Comparison of ENCODE assay signal across 10 cellular contexts in genomic region chr12:53096089-53096741, GRCh38. TPM values are rescaled to one million over a fixed set of nuclear protein-coding genes. Genes with fewer than 3 reads are reported as not detected.
A peak's percentile ranks its signal among the peaks of the same experiment; 100 is the strongest.
DNase-seq lines count a peak whose midpoint lies in the region; ATAC-seq, FAIRE-seq and TF ChIP-seq lines count a peak whose summit lies in the region.
"Had no signal": no experiment of that assay in that cellular context is flagged by ENCODE, and none has a peak within 500 bp of the region (broad histone marks: within the 10 kb centered on the region; RNA-seq: fewer than 3 reads in every experiment).

No MANE protein-coding gene starts in this region.

- intact Hi-C loops in mucosa of descending colon (cut with DNase I, micrococcal nuclease): loop anchor here in 1 of 2 donors (5.0 kb wide), 1 partner anchor 34 kb away; no protein-coding TSS in a partner anchor

- peak overlapping the region; percentile 88 for H3K4me3 ChIP-seq in ACC112 (ENCODE audit: low read depth, low read length)
- H3K4me3 ChIP-seq in mucosa of descending colon: no peak overlapping the region

- peak overlapping the region; percentile 45 for H2AFZ ChIP-seq in ACC112 (ENCODE audit: low read length, unreplicated experiment)

- POLR2A ChIA-PET in activated CD4-positive, alpha-beta T cell treated with anti-CD3 and anti-CD28 coated beads, Interleukin-2, amount 10 ng/mL, durations not matched to agents 7 days and 5 days (lab: Charles Lee): no interaction called here

- no peak for TF ChIP-seq CTCF in mucosa of descending colon (IDR thresholded peaks at IDR 0.05)

- peaks cover 17% of the 10 kb centered on the region for H3K4me1 ChIP-seq in ACC112 (ENCODE audit: control insufficient read depth, insufficient read depth, low read length, unreplicated experiment)
- peaks cover 11% of the 10 kb centered on the region for H3K4me1 ChIP-seq in mucosa of descending colon (ENCODE audit: low read depth)

- peaks cover 40% of the 10 kb centered on the region for H3K4me1 Mint-ChIP-seq in activated CD4-positive, alpha-beta T cell treated with anti-CD3 and anti-CD28 coated beads, Interleukin-2, amount 10 ng/mL, durations not matched to agents 7 days and 5 days

- H3K27ac Mint-ChIP-seq in activated CD4-positive, alpha-beta T cell treated with anti-CD3 and anti-CD28 coated beads, Interleukin-2, amount 10 ng/mL, durations not matched to agents 7 days and 5 days: no peak overlapping the region

- H3K4me3 Mint-ChIP-seq in activated CD4-positive, alpha-beta T cell treated with anti-CD3 and anti-CD28 coated beads, Interleukin-2, amount 10 ng/mL, durations not matched to agents 7 days and 5 days: no peak overlapping the region

- H3K79me2 ChIP-seq in ACC112 (ENCODE audit: control insufficient read depth, insufficient read depth, low read length, unreplicated experiment): no peaks in the 10 kb centered on the region

- H3K36me3 Mint-ChIP-seq in activated CD4-positive, alpha-beta T cell treated with anti-CD3 and anti-CD28 coated beads, Interleukin-2, amount 10 ng/mL, durations not matched to agents 7 days and 5 days (ENCODE audit: low read depth): no peaks in the 10 kb centered on the region

- H3K27ac ChIP-seq in ACC112 (ENCODE audit: low read depth, low read length): peak overlapping the region; percentile 89

- no peaks in the 10 kb centered on the region for H3K9me3 Mint-ChIP-seq in activated CD4-positive, alpha-beta T cell treated with anti-CD3 and anti-CD28 coated beads, Interleukin-2, amount 10 ng/mL, durations not matched to agents 7 days and 5 days

- H3K36me3 ChIP-seq in ACC112 (ENCODE audit: insufficient read depth, low read length) (peaks cover 4% of the 10 kb centered on the region; the same call in 1 of the 2 replicates), mucosa of descending colon (ENCODE audit: low read depth) (no peaks in the 10 kb centered on the region)

- peaks cover 33% of the 10 kb centered on the region for H3K27me3 Mint-ChIP-seq in activated CD4-positive, alpha-beta T cell treated with anti-CD3 and anti-CD28 coated beads, Interleukin-2, amount 10 ng/mL, durations not matched to agents 7 days and 5 days

- ATAC-seq in mucosa of descending colon: peak; percentile 39
- ATAC-seq in HG03520 (IDR thresholded peaks at IDR 0.05; ENCODE audit: unreplicated experiment): no peak

- CTCF ChIA-PET in activated CD4-positive, alpha-beta T cell treated with anti-CD3 and anti-CD28 coated beads, Interleukin-2, amount 10 ng/mL, durations not matched to agents 7 days and 5 days (lab: Charles Lee): interaction anchor here (9.6 kb wide), 1 partner anchor 32 kb away, joined by 99 read pairs; no protein-coding TSS in a partner anchor

- H3K27me3 ChIP-seq in ACC112 (ENCODE audit: insufficient read depth, low read length): no peaks in the 10 kb centered on the region

- peak; percentile 64 for FAIRE-seq in HTR-8/SVneo (lab: Jason Lieb, UNC)

- no peaks in the 10 kb centered on the region for H3K9me3 ChIP-seq in mucosa of descending colon

- DNase-seq in HTR-8/SVneo (ENCODE audit: insufficient read length, low spot score) (peak; percentile 41), ecto neural progenitor cell (ENCODE audit: low spot score) (peak; percentile 74), mucosa of descending colon (peak; percentile 43 to 75 (median 48)), NCI-H2171 treated with DMSO at 0.1 percent for 48 hours (lab: John Stamatoyannopoulos, UW) (no peak), T-helper 2 cell (no peak)
- DNase-seq in activated CD4-positive, alpha-beta T cell treated with anti-CD3 and anti-CD28 coated beads, Interleukin-2, amount 10 ng/mL, durations not matched to agents 7 days and 5 days: no peak
- DNase-seq: activated CD4-positive, alpha-beta T cell treated with anti-CD3 and anti-CD28 coated beads, Interleukin-2, amount 50 U/mL, for 4 hours had no signal

RNA-seq across cellular contexts. Expression of gene IGFBP6, which starts 1.3 kb away (rescaled TPM):
- 10 to 100 TPM in 2 of 3 donors, 1 to 10 TPM in 1; 10.0 to 93.4 (median 27.1) TPM for total RNA-seq in mucosa of descending colon
- total RNA-seq in activated CD4-positive, alpha-beta T cell treated with anti-CD3 and anti-CD28 coated beads, Interleukin-2, amount 10 ng/mL, durations not matched to agents 7 days and 5 days: under 1 TPM in 1 of 2 experiments, not detected in 1; 0.37 TPM

RNA-seq across cellular contexts. Expression of gene SOAT2, which starts 7.1 kb away (rescaled TPM):
- under 1 TPM in 1 of 3 donors, not detected in 2; 0.41 TPM for total RNA-seq in mucosa of descending colon
- 1 to 10 TPM; 1.0 to 1.7 TPM for total RNA-seq in activated CD4-positive, alpha-beta T cell treated with anti-CD3 and anti-CD28 coated beads, Interleukin-2, amount 10 ng/mL, durations not matched to agents 7 days and 5 days
- total RNA-seq: pulmonary artery endothelial cell had no signal

RNA-seq across cellular contexts. Expression of gene SPRYD3, which starts 17.0 kb away (rescaled TPM):
- 10 to 100 TPM; 27.3 to 51.0 (median 32.5) TPM for total RNA-seq in mucosa of descending colon
- total RNA-seq in activated CD4-positive, alpha-beta T cell treated with anti-CD3 and anti-CD28 coated beads, Interleukin-2, amount 10 ng/mL, durations not matched to agents 7 days and 5 days: 10 to 100 TPM; 19.0 to 20.2 TPM

RNA-seq across cellular contexts. Expression of gene TNS2, which starts 46.4 kb away (rescaled TPM):
- 100 to 1,000 TPM in 1 of 3 donors, 10 to 100 TPM in 2; 22.6 to 119 (median 51.9) TPM for total RNA-seq in mucosa of descending colon
- 1 to 10 TPM in 1 of 2 experiments, under 1 TPM in 1; 0.92 to 1.8 TPM for total RNA-seq in activated CD4-positive, alpha-beta T cell treated with anti-CD3 and anti-CD28 coated beads, Interleukin-2, amount 10 ng/mL, durations not matched to agents 7 days and 5 days

Comparison
In these comparisons a context has a peak if more than half of its experiments do, and no peak if none do; other contexts are left out.
1. DNase-seq: peak in HTR-8/SVneo (single experiment), ecto neural progenitor cell (single experiment) and mucosa of descending colon (3 of 3); none in NCI-H2171 treated with DMSO at 0.1 percent for 48 hours (single experiment), activated CD4-positive, alpha-beta T cell treated with anti-CD3 and anti-CD28 coated beads, Interleukin-2, amount 10 ng/mL, durations not matched to agents 7 days and 5 days (single experiment) and T-helper 2 cell (0 of 5).
2. RNA of gene IGFBP6, which starts 1.3 kb away (total RNA-seq): 10.0 to 93.4 TPM in mucosa of descending colon; 0.37 TPM in activated CD4-positive, alpha-beta T cell treated with anti-CD3 and anti-CD28 coated beads, Interleukin-2, amount 10 ng/mL, durations not matched to agents 7 days and 5 days; every median in the first group is over 4 times any median in the second.